11 cellular contexts compared by ENCODE assay signal in the genomic region with DNA sequence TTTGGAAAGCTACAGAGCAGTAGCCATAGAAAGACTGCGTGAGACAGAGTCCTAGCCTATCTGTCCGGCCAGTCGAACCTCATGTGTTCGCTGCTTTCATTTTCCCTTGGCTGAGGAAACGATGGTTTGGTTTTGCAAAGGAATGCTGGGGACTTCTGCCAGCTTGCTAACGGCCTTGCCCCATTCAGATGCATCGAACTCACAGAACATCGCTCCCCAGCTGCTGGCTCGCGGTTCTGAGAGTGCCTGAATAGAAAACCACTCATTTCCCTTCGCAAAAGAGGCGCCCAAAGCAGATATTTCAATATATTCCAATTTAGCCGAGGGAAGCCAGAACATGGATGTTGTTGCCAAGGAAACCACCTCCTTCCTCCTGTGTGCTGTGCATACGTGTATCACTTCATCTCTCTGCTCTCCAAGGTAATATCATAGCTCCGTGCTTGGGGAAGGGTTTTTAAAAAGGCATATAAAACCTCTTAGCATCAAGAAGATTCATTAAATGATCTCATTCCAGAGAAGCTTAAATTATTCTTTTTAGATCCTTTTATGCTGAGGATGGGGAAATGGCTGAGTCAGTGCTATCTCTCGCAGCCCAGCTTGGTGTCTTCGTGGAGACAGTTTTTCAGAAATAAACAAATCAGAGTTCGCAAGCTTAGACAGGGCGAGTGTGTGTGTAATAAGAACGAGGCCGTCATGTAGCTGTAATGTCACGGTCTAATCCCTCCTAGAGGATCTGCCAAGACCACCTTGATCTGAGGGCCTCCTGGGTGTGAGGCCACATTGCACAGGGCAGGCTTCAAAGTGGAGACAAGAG.
DNase-seq lines count a peak whose midpoint lies in the region; ATAC-seq and TF ChIP-seq lines count a peak whose summit lies in the region.
"Had no signal": no experiment of that assay in that cellular context is flagged by ENCODE, and none has a peak within 500 bp of the region (broad histone marks: within the 10 kb centered on the region; RNA-seq: fewer than 3 reads in every experiment).

No MANE protein-coding gene starts in this region.

- H3K9me3 ChIP-seq in PC-3 (ENCODE audit: low read length), result no peaks in the 10 kb centered on the region
- H3K9me3 ChIP-seq in trophoblast cell (ENCODE audit: insufficient read depth, low read depth, low read length), result no peaks in the 10 kb centered on the region
- no peaks in the 10 kb centered on the region for H3K9me3 ChIP-seq in CD8-positive, alpha-beta T cell (ENCODE audit: low read length)
- H3K9me3 ChIP-seq in OCI-LY7 (ENCODE audit: low read length), result no peaks in the 10 kb centered on the region

- H4K91ac ChIP-seq in trophoblast cell (ENCODE audit: low read depth, low read length), result no peak overlapping the region

- H3K4me2 ChIP-seq in PC-3 (ENCODE audit: low read length) (no peak overlapping the region), trophoblast cell (ENCODE audit: low read length) (no peak overlapping the region), OCI-LY7 (ENCODE audit: low read length) (no peak overlapping the region)

- H2BK120ac ChIP-seq in trophoblast cell (ENCODE audit: insufficient read depth, low read length, poor library complexity), result no peak overlapping the region

- H3K4me1 ChIP-seq in PC-3 (ENCODE audit: insufficient read depth, low read length) (no peaks in the 10 kb centered on the region), trophoblast cell (ENCODE audit: control insufficient read depth in 1 of 2, insufficient read depth in 2 of 2, low read length in 2 of 2) (peaks cover 0 to 2% of the 10 kb centered on the region in 2 experiments), OCI-LY7 (ENCODE audit: insufficient read depth, low read length, poor library complexity, severe bottlenecking) (peaks cover 14% of the 10 kb centered on the region)
- H3K4me1 ChIP-seq in CD8-positive, alpha-beta T cell (ENCODE audit: insufficient read depth, low read length), result no peaks in the 10 kb centered on the region

- POLR2A ChIA-PET in PC-3 (lab: Charles Lee; ENCODE audit: unreplicated experiment), result no interaction called here
- POLR2A ChIA-PET in CD8-positive, alpha-beta T cell (lab: Charles Lee), result no interaction called here
- POLR2A ChIA-PET in OCI-LY7 (lab: Charles Lee), result interaction anchor here (0.9 to 1.0 kb wide), 3 partner anchors 13 to 55 kb away, joined by 3 read pairs; no protein-coding TSS in a partner anchor

- no peaks in the 10 kb centered on the region for H3K36me3 ChIP-seq in PC-3 (ENCODE audit: low read depth, low read length)
- no peaks in the 10 kb centered on the region for H3K36me3 ChIP-seq in trophoblast cell (ENCODE audit: control insufficient read depth in 1 of 2, insufficient read depth in 2 of 2, low read length in 2 of 2)
- no peaks in the 10 kb centered on the region for H3K36me3 ChIP-seq in CD8-positive, alpha-beta T cell (ENCODE audit: insufficient read depth, low read length)
- H3K36me3 ChIP-seq in OCI-LY7 (ENCODE audit: insufficient read depth, low read length), result no peaks in the 10 kb centered on the region

- no peaks in the 10 kb centered on the region for H3F3A ChIP-seq in PC-3 (ENCODE audit: low read length, unreplicated experiment)

- no peak overlapping the region for H3K4me3 Mint-ChIP-seq in CD8-positive, alpha-beta T cell

- H3K27ac Mint-ChIP-seq in CD8-positive, alpha-beta T cell, result no peak overlapping the region

- H3K4me3 ChIP-seq in AG09309 (ENCODE audit: control insufficient read depth, low read depth, low read length) (peak overlapping the region; percentile 31), PC-3 (ENCODE audit: low read length) (no peak overlapping the region), trophoblast cell (ENCODE audit: low read depth, low read length) (no peak overlapping the region), OCI-LY7 (ENCODE audit: low read depth, low read length, poor library complexity, severe bottlenecking) (no peak overlapping the region)
- no peak overlapping the region for H3K4me3 ChIP-seq in CD8-positive, alpha-beta T cell (ENCODE audit: low read depth, low read length)

- H2BK12ac ChIP-seq in trophoblast cell (ENCODE audit: low read length), result no peak overlapping the region

- H3K9me3 Mint-ChIP-seq in CD8-positive, alpha-beta T cell, result peaks cover 2% of the 10 kb centered on the region

- H3K36me3 Mint-ChIP-seq in CD8-positive, alpha-beta T cell, result no peaks in the 10 kb centered on the region

- BruUV-seq in PC-3 (replicated peaks; lab: Mats Ljungman, UMichigan) (no TSS peak), OCI-LY7 (replicated peaks; lab: Mats Ljungman, UMichigan) (no TSS peak)

- H3K4me1 Mint-ChIP-seq in CD8-positive, alpha-beta T cell (ENCODE audit: low read depth), result peaks cover 14% of the 10 kb centered on the region

- H3K4ac ChIP-seq in trophoblast cell (ENCODE audit: low read depth, low read length), result no peak overlapping the region

- H4K12ac ChIP-seq in trophoblast cell (ENCODE audit: low read depth, low read length), result no peak overlapping the region

- H3K9ac ChIP-seq in PC-3 (ENCODE audit: low read length), result no peak overlapping the region
- no peak overlapping the region for H3K9ac ChIP-seq in trophoblast cell (ENCODE audit: low read length)

- peaks cover 2% of the 10 kb centered on the region for H3K79me1 ChIP-seq in trophoblast cell (ENCODE audit: low read length)

- no peaks in the 10 kb centered on the region for H3K9me2 ChIP-seq in PC-3 (replicated peaks; ENCODE audit: low read length)
- H3K9me2 ChIP-seq in OCI-LY7 (ENCODE audit: insufficient read depth, low read length), result no peaks in the 10 kb centered on the region

- H2AFZ ChIP-seq in PC-3 (ENCODE audit: low read length) (no peak overlapping the region), trophoblast cell (ENCODE audit: insufficient read depth, low read length, poor library complexity) (no peak overlapping the region), OCI-LY7 (ENCODE audit: low read length) (no peak overlapping the region)

- H3K27me3 ChIP-seq in PC-3 (ENCODE audit: low read length) (no peaks in the 10 kb centered on the region), trophoblast cell (ENCODE audit: insufficient read depth, low read length) (no peaks in the 10 kb centered on the region)
- no peaks in the 10 kb centered on the region for H3K27me3 ChIP-seq in CD8-positive, alpha-beta T cell (ENCODE audit: insufficient read depth, low read length)

- peak overlapping the region; percentile 56 for H2AK5ac ChIP-seq in trophoblast cell (ENCODE audit: low read length)

- no peak overlapping the region for H3K23ac ChIP-seq in trophoblast cell (ENCODE audit: low read length)

- peak; percentile 78 for DNase-seq in AG09309 (ENCODE audit: low read depth)
- DNase-seq in PC-3, result no peak
- peak; percentile 98 for DNase-seq in fibroblast of peridontal ligament (ENCODE audit: extremely low read depth)
- DNase-seq in trophoblast cell, result no peak
- no peak for DNase-seq in CD8-positive, alpha-beta T cell
- no peak for DNase-seq in NCI-H2081 (lab: John Stamatoyannopoulos, UW)
- DNase-seq in OCI-LY7 (ENCODE audit: low spot score), result no peak
- DNase-seq: COR-L47, NCI-H1436, Right ventricle myocardium superior had no signal

- H2BK5ac ChIP-seq in trophoblast cell (ENCODE audit: low read depth, low read length, poor library complexity), result no peak overlapping the region

- H3K79me2 ChIP-seq in PC-3 (ENCODE audit: low read length) (no peaks in the 10 kb centered on the region), trophoblast cell (ENCODE audit: control insufficient read depth, insufficient read depth, low read length, poor library complexity) (no peaks in the 10 kb centered on the region), OCI-LY7 (ENCODE audit: insufficient read depth, low read depth, low read length) (no peaks in the 10 kb centered on the region)

- ATAC-seq in PC-3 (0 out of 2 replicates have a peak, but pooled peaks have one; percentile 13), HG02759 (IDR thresholded peaks at IDR 0.05; ENCODE audit: unreplicated experiment) (no peak)
- no peak for ATAC-seq in CD8-positive, alpha-beta T cell

- no peak overlapping the region for H4K8ac ChIP-seq in trophoblast cell (ENCODE audit: low read depth, low read length)

- WGBS in trophoblast cell (ENCODE audit: extremely low coverage, insufficient coverage, insufficient read length), result no CpG with 5 or more reads among the region's 22 CpGs

- no peak for TF ChIP-seq CTCF in AG09309 (IDR thresholded peaks at IDR 0.05; ENCODE audit: control insufficient read depth, insufficient read depth, low read depth, low read length, missing control alignments)
- TF ChIP-seq CTCF in PC-3 (conservative IDR thresholded peaks at IDR 0.05; ENCODE audit: low read depth, low read length), result no peak
- no peak for TF ChIP-seq CTCF in CD8-positive, alpha-beta T cell (IDR thresholded peaks at IDR 0.05)
- TF ChIP-seq CTCF in OCI-LY7 (conservative IDR thresholded peaks at IDR 0.05; ENCODE audit: low read length), result no peak

- peaks cover 10% of the 10 kb centered on the region for H3K27me3 Mint-ChIP-seq in CD8-positive, alpha-beta T cell (ENCODE audit: low read depth)

- no peak overlapping the region for H3K27ac ChIP-seq in PC-3 (ENCODE audit: low read length)
- H3K27ac ChIP-seq in trophoblast cell (ENCODE audit: low read depth, low read length), result no peak overlapping the region
- no peak overlapping the region for H3K27ac ChIP-seq in CD8-positive, alpha-beta T cell (ENCODE audit: low read depth, low read length)
- no peak overlapping the region for H3K27ac ChIP-seq in OCI-LY7 (ENCODE audit: low read depth, low read length, poor library complexity, severe bottlenecking)

- no peak overlapping the region for H3K18ac ChIP-seq in trophoblast cell (ENCODE audit: low read length)

- CTCF ChIA-PET in PC-3 (lab: Charles Lee) (no interaction called here), OCI-LY7 (lab: Charles Lee; ENCODE audit: unreplicated experiment) (no interaction called here)
- CTCF ChIA-PET in CD8-positive, alpha-beta T cell (lab: Charles Lee), result interaction anchor here (1.0 to 1.2 kb wide), 2 partner anchors 11 to 201 kb away, joined by 3 read pairs; no protein-coding TSS in a partner anchor

- no peak overlapping the region for H3K14ac ChIP-seq in trophoblast cell (ENCODE audit: low read length)

- H4K20me1 ChIP-seq in PC-3 (ENCODE audit: low read length) (no peaks in the 10 kb centered on the region), OCI-LY7 (ENCODE audit: insufficient read depth, low read length) (no peaks in the 10 kb centered on the region)

- intact Hi-C loops in PC-3 (cut with micrococcal nuclease) (no loop called here), OCI-LY7 (cut with micrococcal nuclease; ENCODE audit: unreplicated experiment) (no loop called here)
- intact Hi-C loops in CD8-positive, alpha-beta T cell (cut with DNase I, micrococcal nuclease), result no loop called here

Comparison
In these comparisons a context has a peak if more than half of its experiments do, and no peak if none do; other contexts are left out.
1. DNase-seq: peak in AG09309 (single experiment) and fibroblast of peridontal ligament (single experiment); none in PC-3 (single experiment), trophoblast cell (0 of 2), CD8-positive, alpha-beta T cell (0 of 7), NCI-H2081 (0 of 2) and OCI-LY7 (single experiment).